In the genomic region with DNA sequence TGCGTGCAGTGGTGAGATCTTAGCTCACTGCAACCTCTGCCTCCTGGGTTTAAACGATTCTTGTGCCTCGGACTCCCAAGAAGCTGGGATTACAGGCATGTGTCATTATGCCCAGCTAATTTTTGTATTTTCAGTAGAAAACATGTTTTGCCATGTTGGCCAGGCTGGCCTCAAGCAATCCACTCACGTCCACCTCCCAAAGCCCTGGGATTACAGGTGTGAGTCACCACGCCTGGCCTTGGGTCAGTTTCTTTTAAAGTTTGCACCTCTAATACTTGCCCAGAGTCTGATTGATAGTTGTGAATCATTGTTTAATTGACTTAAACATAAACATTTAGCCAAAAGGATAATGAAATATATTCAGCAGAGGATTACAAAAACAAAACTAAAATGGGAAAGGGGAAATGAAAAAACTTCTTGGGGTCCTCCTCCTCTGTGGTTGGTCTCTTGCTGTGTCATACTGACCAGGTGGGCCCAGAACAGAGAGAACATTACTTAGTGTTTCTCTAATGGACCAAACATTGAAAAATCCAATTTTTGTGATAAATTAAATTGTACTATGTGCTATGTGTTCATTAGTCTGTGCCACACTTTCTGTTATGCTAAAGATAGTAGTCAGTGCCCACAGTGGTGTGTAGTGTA, we compare ENCODE assay signal across 17 cellular contexts. TPM values are rescaled to one million over a fixed set of nuclear protein-coding genes. Genes with fewer than 3 reads are reported as not detected.
DNase-seq lines count a peak whose midpoint lies in the region; ATAC-seq and TF ChIP-seq lines count a peak whose summit lies in the region.
"Had no signal": no experiment of that assay in that cellular context is flagged by ENCODE, and none has a peak within 500 bp of the region (broad histone marks: within the 10 kb centered on the region; RNA-seq: fewer than 3 reads in every experiment).

No MANE protein-coding gene starts in this region.

- H3K4me1 Mint-ChIP-seq in T-helper 2 cell treated with Interferon-gamma antibody and Interleukin-4, amounts not matched to agents 5 μg/mL and 100 μg/mL, for 36 hours (ENCODE audit: low read depth), result peaks cover 21% of the 10 kb centered on the region
- H3K4me1 Mint-ChIP-seq: H9 had no signal

- peak; percentile 64 for ATAC-seq in GM21515 (IDR thresholded peaks at IDR 0.05; ENCODE audit: unreplicated experiment)
- no peak for ATAC-seq in mucosa of descending colon
- ATAC-seq: gastrocnemius medialis; natural killer cell treated with Interleukin-12 subunit alpha and Interleukin-12 subunit beta and Interleukin-15 and Interleukin-18, amount 100 ng/mL, for 72 hours had no signal

- no peaks in the 10 kb centered on the region for H3K9me3 Mint-ChIP-seq in T-helper 2 cell treated with Interferon-gamma antibody and Interleukin-4, amounts not matched to agents 5 μg/mL and 100 μg/mL, for 36 hours
- H3K9me3 Mint-ChIP-seq: H9; natural killer cell treated with Interleukin-12 subunit alpha and Interleukin-12 subunit beta and Interleukin-15 and Interleukin-18, amount 100 ng/mL, for 72 hours had no signal

- no peaks in the 10 kb centered on the region for H3K36me3 ChIP-seq in mucosa of descending colon (ENCODE audit: low read depth)
- H3K36me3 ChIP-seq: gastrocnemius medialis had no signal

- H3K9me3 ChIP-seq in mucosa of descending colon, result no peaks in the 10 kb centered on the region
- H3K9me3 ChIP-seq: gastrocnemius medialis, SJSA1, stomach had no signal

- H3K27ac Mint-ChIP-seq in T-helper 2 cell treated with Interferon-gamma antibody and Interleukin-4, amounts not matched to agents 5 μg/mL and 100 μg/mL, for 36 hours, result no peak overlapping the region
- H3K27ac Mint-ChIP-seq: H9; natural killer cell treated with Interleukin-12 subunit alpha and Interleukin-12 subunit beta and Interleukin-15 and Interleukin-18, amount 100 ng/mL, for 72 hours had no signal

- H3K4me3 ChIP-seq in epithelial cell of esophagus (ENCODE audit: low read length), result no peak overlapping the region
- H3K4me3 ChIP-seq in mucosa of descending colon, result no peak overlapping the region
- H3K4me3 ChIP-seq: gastrocnemius medialis, SJSA1, stomach had no signal

- H3K4me1 ChIP-seq in mucosa of descending colon (ENCODE audit: low read depth), result peaks cover 2% of the 10 kb centered on the region
- H3K4me1 ChIP-seq: SJSA1 had no signal

- DNase-seq in EL (peak; percentile 1), M059J (ENCODE audit: low read depth) (peak; percentile 17), epithelial cell of esophagus (ENCODE audit: low read depth) (peak; percentile 48), iPS-NIHi11 (ENCODE audit: low spot score) (no peak), GM19240 (ENCODE audit: insufficient read length, low spot score) (no peak), mucosa of descending colon (no peak)
- no peak for DNase-seq in T-helper 2 cell treated with Interferon-gamma antibody and Interleukin-4, amounts not matched to agents 5 μg/mL and 100 μg/mL, for 36 hours (ENCODE audit: low spot score)
- DNase-seq: amniotic stem cell, cerebellar nuclear complex, gastrocnemius medialis, H9, NCI-H146, NCI-H446 treated with DMSO at 0.1 percent for 48 hours, stomach had no signal

- intact Hi-C loops in mucosa of descending colon (cut with DNase I, micrococcal nuclease), result no loop called here

- no peak overlapping the region for H3K4me3 Mint-ChIP-seq in T-helper 2 cell treated with Interferon-gamma antibody and Interleukin-4, amounts not matched to agents 5 μg/mL and 100 μg/mL, for 36 hours
- H3K4me3 Mint-ChIP-seq: H9; natural killer cell treated with Interleukin-12 subunit alpha and Interleukin-12 subunit beta and Interleukin-15 and Interleukin-18, amount 100 ng/mL, for 72 hours had no signal

- no peaks in the 10 kb centered on the region for H3K27me3 Mint-ChIP-seq in T-helper 2 cell treated with Interferon-gamma antibody and Interleukin-4, amounts not matched to agents 5 μg/mL and 100 μg/mL, for 36 hours (ENCODE audit: low read depth)
- H3K27me3 Mint-ChIP-seq: natural killer cell treated with Interleukin-12 subunit alpha and Interleukin-12 subunit beta and Interleukin-15 and Interleukin-18, amount 100 ng/mL, for 72 hours had no signal

- TF ChIP-seq CTCF in epithelial cell of esophagus (IDR thresholded peaks at IDR 0.05; ENCODE audit: insufficient read depth, low read depth, low read length, missing control alignments), result no peak
- TF ChIP-seq CTCF in mucosa of descending colon (IDR thresholded peaks at IDR 0.05), result no peak

- peaks cover 19% of the 10 kb centered on the region for H3K36me3 Mint-ChIP-seq in T-helper 2 cell treated with Interferon-gamma antibody and Interleukin-4, amounts not matched to agents 5 μg/mL and 100 μg/mL, for 36 hours (ENCODE audit: low read depth)

RNA-seq across cellular contexts. Expression of a gene that starts 38.0 kb away (rescaled TPM):
- 1.9 and 2.2 TPM in 2 replicates for total RNA-seq in M059J (2014; rRNA removed; shearing (Covaris generic))
- total RNA-seq in mucosa of descending colon, result 10 to 100 TPM in 2 of 3 donors, not detected in 1; 12.6 to 28.5 TPM
- total RNA-seq: H9 had no signal

Comparison
In these comparisons a context has a peak if more than half of its experiments do, and no peak if none do; other contexts are left out.
1. DNase-seq: peak in EL (single experiment), M059J (single experiment) and epithelial cell of esophagus (single experiment); none in iPS-NIHi11 (single experiment), GM19240 (single experiment), T-helper 2 cell treated with Interferon-gamma antibody and Interleukin-4, amounts not matched to agents 5 μg/mL and 100 μg/mL, for 36 hours (single experiment) and mucosa of descending colon (0 of 3).